ENCODE assay signal across 1 cellular context in genomic region chr16:29913514-29913913, GRCh38.
TF ChIP-seq lines count a peak whose summit lies in the region.

No MANE protein-coding gene starts in this region.

TF ChIP-seq in WTC11, 78 proteins besides CTCF, POLR2A, EP300 and RAD21 (continued from another document):
- TF ChIP-seq, protein P1, sequence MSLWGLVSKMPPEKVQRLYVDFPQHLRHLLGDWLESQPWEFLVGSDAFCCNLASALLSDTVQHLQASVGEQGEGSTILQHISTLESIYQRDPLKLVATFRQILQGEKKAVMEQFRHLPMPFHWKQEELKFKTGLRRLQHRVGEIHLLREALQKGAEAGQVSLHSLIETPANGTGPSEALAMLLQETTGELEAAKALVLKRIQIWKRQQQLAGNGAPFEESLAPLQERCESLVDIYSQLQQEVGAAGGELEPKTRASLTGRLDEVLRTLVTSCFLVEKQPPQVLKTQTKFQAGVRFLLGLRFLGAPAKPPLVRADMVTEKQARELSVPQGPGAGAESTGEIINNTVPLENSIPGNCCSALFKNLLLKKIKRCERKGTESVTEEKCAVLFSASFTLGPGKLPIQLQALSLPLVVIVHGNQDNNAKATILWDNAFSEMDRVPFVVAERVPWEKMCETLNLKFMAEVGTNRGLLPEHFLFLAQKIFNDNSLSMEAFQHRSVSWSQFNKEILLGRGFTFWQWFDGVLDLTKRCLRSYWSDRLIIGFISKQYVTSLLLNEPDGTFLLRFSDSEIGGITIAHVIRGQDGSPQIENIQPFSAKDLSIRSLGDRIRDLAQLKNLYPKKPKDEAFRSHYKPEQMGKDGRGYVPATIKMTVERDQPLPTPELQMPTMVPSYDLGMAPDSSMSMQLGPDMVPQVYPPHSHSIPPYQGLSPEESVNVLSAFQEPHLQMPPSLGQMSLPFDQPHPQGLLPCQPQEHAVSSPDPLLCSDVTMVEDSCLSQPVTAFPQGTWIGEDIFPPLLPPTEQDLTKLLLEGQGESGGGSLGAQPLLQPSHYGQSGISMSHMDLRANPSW (CRISPR knock-in tag; conservative IDR thresholded peaks at IDR 0.05; ENCODE audit: low read depth): no peak
- TF ChIP-seq USF1 (CRISPR knock-in tag; IDR thresholded peaks at IDR 0.05) (no peak), NFATC4 (CRISPR knock-in tag; IDR thresholded peaks at IDR 0.05) (no peak), HMGXB4 (CRISPR knock-in tag; IDR thresholded peaks at IDR 0.05) (no peak), ZNF263 (CRISPR knock-in tag; IDR thresholded peaks at IDR 0.05; ENCODE audit: low read depth) (no peak), JAZF1 (CRISPR knock-in tag; IDR thresholded peaks at IDR 0.05) (no peak), SOX15 (CRISPR knock-in tag; IDR thresholded peaks at IDR 0.05) (no peak), ZNF532 (CRISPR knock-in tag; IDR thresholded peaks at IDR 0.05; ENCODE audit: borderline replicate concordance) (no peak)
- TF ChIP-seq, protein P2, sequence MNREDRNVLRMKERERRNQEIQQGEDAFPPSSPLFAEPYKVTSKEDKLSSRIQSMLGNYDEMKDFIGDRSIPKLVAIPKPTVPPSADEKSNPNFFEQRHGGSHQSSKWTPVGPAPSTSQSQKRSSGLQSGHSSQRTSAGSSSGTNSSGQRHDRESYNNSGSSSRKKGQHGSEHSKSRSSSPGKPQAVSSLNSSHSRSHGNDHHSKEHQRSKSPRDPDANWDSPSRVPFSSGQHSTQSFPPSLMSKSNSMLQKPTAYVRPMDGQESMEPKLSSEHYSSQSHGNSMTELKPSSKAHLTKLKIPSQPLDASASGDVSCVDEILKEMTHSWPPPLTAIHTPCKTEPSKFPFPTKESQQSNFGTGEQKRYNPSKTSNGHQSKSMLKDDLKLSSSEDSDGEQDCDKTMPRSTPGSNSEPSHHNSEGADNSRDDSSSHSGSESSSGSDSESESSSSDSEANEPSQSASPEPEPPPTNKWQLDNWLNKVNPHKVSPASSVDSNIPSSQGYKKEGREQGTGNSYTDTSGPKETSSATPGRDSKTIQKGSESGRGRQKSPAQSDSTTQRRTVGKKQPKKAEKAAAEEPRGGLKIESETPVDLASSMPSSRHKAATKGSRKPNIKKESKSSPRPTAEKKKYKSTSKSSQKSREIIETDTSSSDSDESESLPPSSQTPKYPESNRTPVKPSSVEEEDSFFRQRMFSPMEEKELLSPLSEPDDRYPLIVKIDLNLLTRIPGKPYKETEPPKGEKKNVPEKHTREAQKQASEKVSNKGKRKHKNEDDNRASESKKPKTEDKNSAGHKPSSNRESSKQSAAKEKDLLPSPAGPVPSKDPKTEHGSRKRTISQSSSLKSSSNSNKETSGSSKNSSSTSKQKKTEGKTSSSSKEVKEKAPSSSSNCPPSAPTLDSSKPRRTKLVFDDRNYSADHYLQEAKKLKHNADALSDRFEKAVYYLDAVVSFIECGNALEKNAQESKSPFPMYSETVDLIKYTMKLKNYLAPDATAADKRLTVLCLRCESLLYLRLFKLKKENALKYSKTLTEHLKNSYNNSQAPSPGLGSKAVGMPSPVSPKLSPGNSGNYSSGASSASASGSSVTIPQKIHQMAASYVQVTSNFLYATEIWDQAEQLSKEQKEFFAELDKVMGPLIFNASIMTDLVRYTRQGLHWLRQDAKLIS (CRISPR knock-in tag; IDR thresholded peaks at IDR 0.05; ENCODE audit: borderline replicate concordance): no peak
- TF ChIP-seq, protein P3, sequence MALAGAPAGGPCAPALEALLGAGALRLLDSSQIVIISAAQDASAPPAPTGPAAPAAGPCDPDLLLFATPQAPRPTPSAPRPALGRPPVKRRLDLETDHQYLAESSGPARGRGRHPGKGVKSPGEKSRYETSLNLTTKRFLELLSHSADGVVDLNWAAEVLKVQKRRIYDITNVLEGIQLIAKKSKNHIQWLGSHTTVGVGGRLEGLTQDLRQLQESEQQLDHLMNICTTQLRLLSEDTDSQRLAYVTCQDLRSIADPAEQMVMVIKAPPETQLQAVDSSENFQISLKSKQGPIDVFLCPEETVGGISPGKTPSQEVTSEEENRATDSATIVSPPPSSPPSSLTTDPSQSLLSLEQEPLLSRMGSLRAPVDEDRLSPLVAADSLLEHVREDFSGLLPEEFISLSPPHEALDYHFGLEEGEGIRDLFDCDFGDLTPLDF (CRISPR knock-in tag; IDR thresholded peaks at IDR 0.05): no peak
